Comparison of ENCODE assay signal across 25 cellular contexts in the genomic region with DNA sequence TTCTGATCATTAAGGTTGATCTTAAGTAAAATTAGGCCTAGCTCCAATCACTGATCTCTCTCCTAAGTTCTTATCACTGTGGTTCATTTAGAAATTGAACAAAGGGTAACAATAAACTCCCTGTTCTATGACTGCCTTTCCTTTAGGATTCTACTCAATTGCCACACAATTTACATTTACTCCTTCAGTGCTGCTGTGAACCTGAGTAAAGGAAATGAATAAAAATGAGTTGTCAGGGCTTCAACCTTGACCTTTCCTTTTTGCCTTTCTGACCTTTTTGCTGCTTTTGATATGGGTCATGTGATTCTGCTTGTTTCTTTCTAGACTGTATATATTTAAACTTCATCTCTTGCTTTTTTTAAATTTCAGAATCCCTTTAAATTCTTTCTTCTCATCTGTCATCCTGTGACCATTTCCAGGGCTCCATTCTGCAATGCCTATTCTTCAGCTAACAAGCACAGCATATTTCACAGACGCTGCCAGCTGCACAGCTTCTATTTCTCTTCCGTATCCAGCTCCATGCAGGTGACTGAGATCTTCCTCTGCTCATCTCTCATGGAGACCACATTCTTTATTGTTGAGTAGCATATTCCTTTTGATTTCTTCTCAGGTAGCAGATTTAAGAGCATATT.
DNase-seq lines count a peak whose midpoint lies in the region; ATAC-seq and TF ChIP-seq lines count a peak whose summit lies in the region.
"Had no signal": no experiment of that assay in that cellular context is flagged by ENCODE, and none has a peak within 500 bp of the region (broad histone marks: within the 10 kb centered on the region; RNA-seq: fewer than 3 reads in every experiment).

No MANE protein-coding gene starts in this region.

- H3K36me3 ChIP-seq in Loucy (ENCODE audit: insufficient read depth, low read length), result no peaks in the 10 kb centered on the region
- H3K36me3 ChIP-seq: adrenal gland, left lung, neutrophil had no signal

- H3K27ac ChIP-seq in angular gyrus (ENCODE audit: low read depth, low read length), result peak overlapping the region; percentile 58
- H3K27ac ChIP-seq in substantia nigra (ENCODE audit: low read depth, low read length, poor library complexity, severe bottlenecking), result peak overlapping the region; percentile 56
- H3K27ac ChIP-seq: left lung, neutrophil had no signal

- H3K9ac ChIP-seq in Loucy (ENCODE audit: low read depth, low read length, poor library complexity, severe bottlenecking), result peak overlapping the region; percentile 28
- H3K9ac ChIP-seq: SK-N-SH had no signal

- H3K4me1 ChIP-seq in Loucy (ENCODE audit: insufficient read depth, low read length, poor library complexity, severe bottlenecking), result peaks cover 55% of the 10 kb centered on the region

- no peak for ATAC-seq in GM19467 (IDR thresholded peaks at IDR 0.05; ENCODE audit: unreplicated experiment)
- ATAC-seq: left lung; sciatic nerve; stimulated activated naive CD8-positive, alpha-beta T cell treated with anti-CD3 and anti-CD28 coated beads, Interleukin-15, amount 100 ng/mL, for 72 hours had no signal

- peaks cover 41% of the 10 kb centered on the region for H4K20me1 ChIP-seq in Loucy (ENCODE audit: insufficient read depth, low read length, poor library complexity, severe bottlenecking)

- H3K9me2 ChIP-seq in Loucy (replicated peaks; ENCODE audit: low read depth, low read length), result no peaks in the 10 kb centered on the region
- H3K9me2 ChIP-seq: SK-N-SH had no signal

- TF ChIP-seq CTCF in Loucy (conservative IDR thresholded peaks at IDR 0.05; ENCODE audit: low read length), result no peak

- peak; percentile 27 for DNase-seq in inferior parietal cortex (ENCODE audit: extremely low spot score)
- peak in 2 of 49 donors; percentile 9 to 14 for DNase-seq in substantia nigra (lab: John Stamatoyannopoulos, UW)
- no peak for DNase-seq in cerebellar nuclear complex (lab: John Stamatoyannopoulos, UW)
- DNase-seq in NCI-H524 treated with DMSO at 0.1 percent for 48 hours (lab: John Stamatoyannopoulos, UW), result no peak
- DNase-seq: activated CD4-positive, alpha-beta memory T cell treated with anti-CD3 and anti-CD28 coated beads, Interleukin-2, amount 10 ng/mL, durations not matched to agents 7 days and 5 days; activated CD4-positive, CD25-positive, alpha-beta regulatory T cell treated with anti-CD3 and anti-CD28 coated beads, Interleukin-2, amount 50 U/mL, for 72 hours; activated CD8-positive, alpha-beta memory T cell treated with anti-CD3 and anti-CD28 coated beads, Interleukin-2, amount 50 U/mL, for 48 hours; activated naive CD4-positive, alpha-beta T cell treated with anti-CD3 and anti-CD28 coated beads for 36 hours; COR-L47; glutamatergic neuron; HCEC 1CT; left lung; NCI-H146; NCI-H2107; NCI-H774; SK-N-SH; stimulated activated CD4-positive, alpha-beta T cell treated with anti-CD3 and anti-CD28 coated beads, Interleukin-2, amount 100 ng/mL, for 48 hours; stimulated activated naive CD8-positive, alpha-beta T cell treated with anti-CD3 and anti-CD28 coated beads, Interleukin-15, amount 100 ng/mL, for 72 hours had no signal

- no peaks in the 10 kb centered on the region for H3K27me3 ChIP-seq in Loucy (ENCODE audit: insufficient read depth, low read length, poor library complexity, severe bottlenecking)
- H3K27me3 ChIP-seq: adrenal gland, left lung, tibial nerve had no signal

- H3F3A ChIP-seq in Loucy (ENCODE audit: low read depth), result no peaks in the 10 kb centered on the region

- H3K9me3 ChIP-seq in Loucy (ENCODE audit: insufficient read depth, low read depth, low read length), result no peaks in the 10 kb centered on the region
- H3K9me3 ChIP-seq: adrenal gland, left lung, neutrophil, SK-N-SH, tibial nerve had no signal

- no peak overlapping the region for H2AFZ ChIP-seq in Loucy (ENCODE audit: low read length)

- peak overlapping the region; percentile 83 for H3K4me2 ChIP-seq in Loucy (ENCODE audit: low read depth, low read length, poor library complexity, severe bottlenecking)
- H3K4me2 ChIP-seq: SK-N-SH had no signal

- H3K4me3 ChIP-seq in Loucy (ENCODE audit: low read length, poor library complexity, severe bottlenecking), result peak overlapping the region; percentile 98
- H3K4me3 ChIP-seq: left lung had no signal

- peaks cover 77% of the 10 kb centered on the region for H3K79me2 ChIP-seq in Loucy (ENCODE audit: insufficient read depth, low read length)
